In genomic region chr9:8632493-8632892, GRCh38 we compare ENCODE assay signal across 16 cellular contexts.
A peak's percentile ranks its signal among the peaks of the same experiment; 100 is the strongest.
DNase-seq lines count a peak whose midpoint lies in the region; ATAC-seq and TF ChIP-seq lines count a peak whose summit lies in the region.
"Had no signal": no experiment of that assay in that cellular context is flagged by ENCODE, and none has a peak within 500 bp of the region (broad histone marks: within the 10 kb centered on the region; RNA-seq: fewer than 3 reads in every experiment).

No MANE protein-coding gene starts in this region.

- TF ChIP-seq EP300 in transverse colon (IDR thresholded peaks at IDR 0.05; ENCODE audit: low read depth): no peak

- ATAC-seq in stimulated activated naive CD8-positive, alpha-beta T cell treated with anti-CD3 and anti-CD28 coated beads, Interleukin-15, Interleukin-2, amounts not matched to agents 100 U/mL and 50 U/mL, for 24 hours: no peak
- no peak for ATAC-seq in HG02642 (IDR thresholded peaks at IDR 0.05; ENCODE audit: poor library complexity, unreplicated experiment)
- ATAC-seq: GM23338 had no signal

- TF ChIP-seq CTCF in Loucy (conservative IDR thresholded peaks at IDR 0.05; ENCODE audit: low read length) (no peak), dorsolateral prefrontal cortex (IDR thresholded peaks at IDR 0.05 in 54 of 56, conservative IDR thresholded peaks at IDR 0.05 in 2 of 56; ENCODE audit: low read depth in 1 of 56, partially characterized antibody in 56 of 56) (no peak), transverse colon (IDR thresholded peaks at IDR 0.05) (no peak)

- H3K4me1 ChIP-seq in Loucy (ENCODE audit: insufficient read depth, low read length, poor library complexity, severe bottlenecking) (peaks cover 61% of the 10 kb centered on the region), transverse colon (no peaks in the 10 kb centered on the region)

- H3K4me2 ChIP-seq in Loucy (ENCODE audit: low read depth, low read length, poor library complexity, severe bottlenecking): peak overlapping the region; percentile 56
- H3K4me2 ChIP-seq: BLaER1, GM23338 had no signal

- H3K79me2 ChIP-seq in Loucy (ENCODE audit: insufficient read depth, low read length): peaks cover 23% of the 10 kb centered on the region; the same call in 1 of the 2 replicates

- DNase-seq in dorsolateral prefrontal cortex (no peak), substantia nigra (lab: John Stamatoyannopoulos, UW) (peak in 1 of 49 donors; percentile 13), transverse colon (no peak)
- no peak for DNase-seq in stimulated activated naive CD8-positive, alpha-beta T cell treated with anti-CD3 and anti-CD28 coated beads, Interleukin-15, Interleukin-2, amounts not matched to agents 100 U/mL and 50 U/mL, for 24 hours
- DNase-seq: ACHN; AML-193; CD4-positive, alpha-beta memory T cell; DMS153; DMS79; GF-D8; HCEC 1CT had no signal

- H3K4me3 ChIP-seq in Loucy (ENCODE audit: low read length, poor library complexity, severe bottlenecking): no peak overlapping the region
- no peak overlapping the region for H3K4me3 ChIP-seq in dorsolateral prefrontal cortex
- no peak overlapping the region for H3K4me3 ChIP-seq in transverse colon
- H3K4me3 ChIP-seq: BLaER1, GM23338 had no signal

- H4K20me1 ChIP-seq in Loucy (ENCODE audit: insufficient read depth, low read length, poor library complexity, severe bottlenecking): no peaks in the 10 kb centered on the region
- H4K20me1 ChIP-seq: BLaER1 had no signal

- H3K9me2 ChIP-seq in Loucy (replicated peaks; ENCODE audit: low read depth, low read length): no peaks in the 10 kb centered on the region

- no peak overlapping the region for H3K9ac ChIP-seq in Loucy (ENCODE audit: low read depth, low read length, poor library complexity, severe bottlenecking)
- H3K9ac ChIP-seq: BLaER1 had no signal

- no peaks in the 10 kb centered on the region for H3K27me3 ChIP-seq in Loucy (ENCODE audit: insufficient read depth, low read length, poor library complexity, severe bottlenecking)
- H3K27me3 ChIP-seq in dorsolateral prefrontal cortex: no peaks in the 10 kb centered on the region
- no peaks in the 10 kb centered on the region for H3K27me3 ChIP-seq in transverse colon
- H3K27me3 ChIP-seq: BLaER1 had no signal

- peaks cover 66% of the 10 kb centered on the region; the same call in 1 of the 2 replicates for H3K36me3 ChIP-seq in Loucy (ENCODE audit: insufficient read depth, low read length)
- no peaks in the 10 kb centered on the region for H3K36me3 ChIP-seq in transverse colon
- H3K36me3 ChIP-seq: BLaER1 had no signal

- TF ChIP-seq POLR2A in transverse colon (IDR thresholded peaks at IDR 0.05): no peak

- H2AFZ ChIP-seq in Loucy (ENCODE audit: low read length): no peak overlapping the region
- H2AFZ ChIP-seq: GM23338 had no signal

- WGBS in transverse colon (ENCODE audit: low coverage in 1 of 2), 2 donors: 43 to 87% methylated on average over 1 of the region's 1 CpG

- H3K9me3 ChIP-seq in Loucy (ENCODE audit: insufficient read depth, low read depth, low read length): no peaks in the 10 kb centered on the region
- H3K9me3 ChIP-seq in transverse colon: no peaks in the 10 kb centered on the region
- H3K9me3 ChIP-seq: BLaER1 had no signal

- H3K27ac ChIP-seq in dorsolateral prefrontal cortex (peak overlapping the region in 52 of 59 donors; percentile 12 to 90 (median 66)), substantia nigra (ENCODE audit: low read depth, low read length, poor library complexity, severe bottlenecking) (peak overlapping the region; percentile 52), transverse colon (no peak overlapping the region)
- H3K27ac ChIP-seq: BLaER1, HL-60 had no signal

- in situ Hi-C loops in transverse colon (cut with MboI; ENCODE audit: low pct_ligation_motif_present in 1 of 4, low pct_unique_long_range_greater_than_20kb in 1 of 4, low sequenced_read_pairs in 3 of 4): no loop called here

- intact Hi-C loops in dorsolateral prefrontal cortex (cut with DNase I) (no loop called here), transverse colon (cut with DNase I; ENCODE audit: low total_unique reads) (no loop called here)

- peaks cover 7% of the 10 kb centered on the region; the same call in 1 of the 2 replicates for H3F3A ChIP-seq in Loucy (ENCODE audit: low read depth)

Comparison
In these comparisons a context has a peak if more than half of its experiments do, and no peak if none do; other contexts are left out.
1. H3K27ac ChIP-seq: peak in dorsolateral prefrontal cortex (52 of 59) and substantia nigra (single experiment); none in transverse colon (0 of 4).